In the genomic region with DNA sequence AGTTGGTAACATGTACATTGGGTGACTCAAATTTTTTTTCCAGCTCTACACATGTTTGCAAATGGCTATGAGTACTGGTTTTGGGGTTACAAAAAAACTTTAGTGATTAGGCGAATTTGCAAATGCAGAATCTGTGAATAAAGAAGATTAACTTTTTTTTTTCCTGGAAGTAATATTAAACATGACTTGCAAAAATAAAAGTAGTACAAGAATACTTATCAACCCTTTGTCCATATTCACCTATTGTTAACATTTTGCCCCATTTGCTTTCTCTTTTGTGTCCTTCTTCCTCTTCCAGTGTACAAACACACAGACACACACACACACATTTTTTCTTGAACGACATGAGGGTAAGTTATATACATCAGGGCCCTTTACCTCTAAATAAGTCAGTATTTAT, we compare ENCODE assay signal across 23 cellular contexts. TPM values are rescaled to one million over a fixed set of nuclear protein-coding genes. Genes with fewer than 3 reads are reported as not detected.
DNase-seq lines count a peak whose midpoint lies in the region; ATAC-seq, FAIRE-seq and TF ChIP-seq lines count a peak whose summit lies in the region.
"Had no signal": no experiment of that assay in that cellular context is flagged by ENCODE, and none has a peak within 500 bp of the region (broad histone marks: within the 10 kb centered on the region; RNA-seq: fewer than 3 reads in every experiment).

No MANE protein-coding gene starts in this region.

- no peak overlapping the region for H3K27ac ChIP-seq in HepG2 (ENCODE audit: extremely low read length, insufficient read depth, low read length)
- no peak overlapping the region for H3K27ac ChIP-seq in right lobe of liver
- H3K27ac ChIP-seq in K562 (ENCODE audit: extremely low read depth, low read depth, low read length) = no peak overlapping the region
- H3K27ac ChIP-seq: 22Rv1, BLaER1 had no signal

- H3K79me2 ChIP-seq in HepG2 (ENCODE audit: insufficient read depth, low read length) (no peaks in the 10 kb centered on the region), K562 (ENCODE audit: control insufficient read depth, insufficient read depth, low read length) (no peaks in the 10 kb centered on the region)

- in situ Hi-C loops in HepG2 (cut with HindIII; ENCODE audit: extremely low pct_ligation_motif_present, low pct_unique_long_range_greater_than_20kb) (no loop called here), K562 (cut with MboI) (no loop called here)

- H3K4me2 ChIP-seq in HepG2 (ENCODE audit: low read depth, low read length) = no peak overlapping the region
- H3K4me2 ChIP-seq in K562 (ENCODE audit: insufficient read depth, low read length) = no peak overlapping the region
- H3K4me2 ChIP-seq: BLaER1 had no signal

- TF ChIP-seq CTCF in HepG2 (CRISPR knock-in tag; IDR thresholded peaks at IDR 0.05) (no peak), right lobe of liver (IDR thresholded peaks at IDR 0.05) (no peak), K562 (IDR thresholded peaks at IDR 0.05 in 2 of 3, conservative IDR thresholded peaks at IDR 0.05 in 1 of 3; ENCODE audit: insufficient read depth in 2 of 3, low read depth in 1 of 3, low read length in 3 of 3) (no peak)

- DNase-seq in HepG2 (ENCODE audit: low spot score) = no peak
- no peak for DNase-seq in right lobe of liver
- DNase-seq in OCI-M1 (lab: John Stamatoyannopoulos, UW) = peak; percentile 19
- DNase-seq in K562 (ENCODE audit: extremely low read depth in 1 of 4, low spot score in 3 of 4) = no peak
- DNase-seq in NCI-H2171 treated with DMSO at 0.1 percent for 48 hours (lab: John Stamatoyannopoulos, UW) = no peak
- no peak for DNase-seq in HuH-7 (ENCODE audit: low spot score)
- DNase-seq: ACHN; BE2C; C1 segment of cervical spinal cord; CD4-positive, alpha-beta memory T cell; CD4-positive, CD25-positive, alpha-beta regulatory T cell; CD8-positive, alpha-beta memory T cell; COR-L47; DMS 273 treated with DMSO at 0.1 percent for 48 hours; DMS153; DMS53; DMS79; DND-41; EL; GDM1 had no signal

- peaks cover 10% of the 10 kb centered on the region; the same call in 1 of the 2 replicates for H3K4me1 ChIP-seq in HepG2 (ENCODE audit: insufficient read depth, low read length)
- H3K4me1 ChIP-seq in right lobe of liver = no peaks in the 10 kb centered on the region
- H3K4me1 ChIP-seq in K562 (replicated peaks in 1 of 2; ENCODE audit: control insufficient read depth in 2 of 2, insufficient read depth in 2 of 2, low read length in 2 of 2) = no peaks in the 10 kb centered on the region
- H3K4me1 ChIP-seq: BE2C had no signal

- no peak for ATAC-seq in HepG2
- ATAC-seq in right lobe of liver = no peak
- ATAC-seq in K562 = no peak

- H4K20me1 ChIP-seq in HepG2 (ENCODE audit: insufficient read depth, low read length) = no peaks in the 10 kb centered on the region
- no peaks in the 10 kb centered on the region for H4K20me1 ChIP-seq in K562 (replicated peaks; ENCODE audit: control insufficient read depth, insufficient read depth, low read length)
- H4K20me1 ChIP-seq: BLaER1 had no signal

- no peak overlapping the region for H3K4me3 ChIP-seq in HepG2 (replicated peaks in 1 of 3; ENCODE audit: insufficient read depth in 1 of 3, low read depth in 2 of 3, low read length in 3 of 3)
- H3K4me3 ChIP-seq in right lobe of liver = no peak overlapping the region
- H3K4me3 ChIP-seq in K562 = no peak overlapping the region
- H3K4me3 ChIP-seq: BLaER1 had no signal

- POLR2A ChIA-PET in HepG2 (lab: Yijun Ruan, JAX) = no interaction called here
- POLR2A ChIA-PET in K562 (lab: Yijun Ruan, JAX) = no interaction called here

- no TSS peak for BruUV-seq in HepG2 (replicated peaks; lab: Mats Ljungman, UMichigan)
- no TSS peak for BruUV-seq in K562 (replicated peaks; lab: Mats Ljungman, UMichigan)

- H2AFZ ChIP-seq in HepG2 (ENCODE audit: low read length) (no peak overlapping the region), K562 (ENCODE audit: low read depth, low read length) (peak overlapping the region; percentile 40)

- no peak for FAIRE-seq in HepG2 (lab: Jason Lieb, UNC)
- no peak for FAIRE-seq in K562 (lab: Jason Lieb, UNC)
- FAIRE-seq: GM19239 had no signal

- TF ChIP-seq EP300 in HepG2 (IDR thresholded peaks at IDR 0.05; ENCODE audit: low read depth in 2 of 2, low read length in 2 of 2) = no peak
- no peak for TF ChIP-seq EP300 in HepG2 (CRISPR knock-in tag; IDR thresholded peaks at IDR 0.05; ENCODE audit: borderline replicate concordance)
- no peak for TF ChIP-seq EP300 in K562 (IDR thresholded peaks at IDR 0.05; ENCODE audit: low read length)

- peaks cover 3% of the 10 kb centered on the region; the same call in 1 of the 2 replicates for H3K9me3 ChIP-seq in HepG2 (ENCODE audit: low read length)
- H3K9me3 ChIP-seq in right lobe of liver = no peaks in the 10 kb centered on the region
- no peaks in the 10 kb centered on the region for H3K9me3 ChIP-seq in K562 (replicated peaks; ENCODE audit: control insufficient read depth, insufficient read depth, low read depth, low read length)
- H3K9me3 ChIP-seq: BE2C had no signal

- WGBS in HepG2 (ENCODE audit: low lambda C conversion rate) = 38% methylated on average over 2 of the region's 2 CpGs
- 88% methylated on average over 2 of the region's 2 CpGs for WGBS in right lobe of liver (ENCODE audit: insufficient coverage, low coverage, low lambda C conversion rate, missing lambda C conversion rate)
- WGBS in K562 (ENCODE audit: insufficient coverage, low coverage, missing lambda C conversion rate) = 2% methylated on average over 2 of the region's 2 CpGs

- H3K27me3 ChIP-seq in HepG2 (ENCODE audit: control insufficient read depth in 1 of 2, insufficient read depth in 2 of 2, low read length in 2 of 2) (no peaks in the 10 kb centered on the region), right lobe of liver (no peaks in the 10 kb centered on the region), K562 (ENCODE audit: control insufficient read depth in 2 of 2, insufficient read depth in 2 of 2, low read length in 2 of 2) (no peaks in the 10 kb centered on the region; a peak in 1 of 5 replicates)
- H3K27me3 ChIP-seq: BE2C, BLaER1 had no signal

- CTCF ChIA-PET in HepG2 (lab: Yijun Ruan, JAX; ENCODE audit: low intra/inter-chr PET ratio, low total read pairs) = interaction anchor here (1.1 kb wide), 1 partner anchor 86 kb away, joined by 3 read pairs; no protein-coding TSS in a partner anchor
- CTCF ChIA-PET in K562 (lab: Yijun Ruan, JAX; ENCODE audit: low intra/inter-chr PET ratio) = no interaction called here

- intact Hi-C loops in HepG2 (cut with micrococcal nuclease; ENCODE audit: unreplicated experiment) = loop anchor here (2.0 to 5.0 kb wide), 3 partner anchors 46 to 101 kb away; a partner anchor contains a TSS
- intact Hi-C loops in right lobe of liver (cut with DNase I) = loop anchor here in 1 of 2 donors (2.0 kb wide), 1 partner anchor 85 kb away; no protein-coding TSS in a partner anchor
- intact Hi-C loops in K562 (cut with micrococcal nuclease) = loop anchor here (5.0 kb wide), 1 partner anchor 41 kb away; no protein-coding TSS in a partner anchor

- no peak overlapping the region for H3K9ac ChIP-seq in HepG2 (ENCODE audit: insufficient read depth, low read depth, low read length)
- H3K9ac ChIP-seq in K562 (ENCODE audit: insufficient read depth in 1 of 2, low read depth in 2 of 2, low read length in 2 of 2) = no peak overlapping the region
- H3K9ac ChIP-seq: BLaER1 had no signal

- TF ChIP-seq POLR2A in HepG2 (IDR thresholded peaks at IDR 0.05; ENCODE audit: insufficient read depth in 1 of 2, low read depth in 2 of 2, low read length in 2 of 2) = no peak
- TF ChIP-seq POLR2A in right lobe of liver (IDR thresholded peaks at IDR 0.05) = no peak
- no peak for TF ChIP-seq POLR2A in K562 (conservative IDR thresholded peaks at IDR 0.05)

- TF ChIP-seq RAD21 in HepG2 (CRISPR knock-in tag; IDR thresholded peaks at IDR 0.05) (no peak), K562 (CRISPR knock-in tag; conservative IDR thresholded peaks at IDR 0.05 in 1 of 2, IDR thresholded peaks at IDR 0.05 in 1 of 2) (no peak)

- H3K36me3 ChIP-seq in HepG2 (replicated peaks in 1 of 2; ENCODE audit: control insufficient read depth in 1 of 2, insufficient read depth in 2 of 2, low read length in 2 of 2) (no peaks in the 10 kb centered on the region), right lobe of liver (no peaks in the 10 kb centered on the region), K562 (ENCODE audit: control insufficient read depth, insufficient read depth, low read length) (no peaks in the 10 kb centered on the region)
- H3K36me3 ChIP-seq: BE2C, BLaER1 had no signal

- no peaks in the 10 kb centered on the region for H3K9me1 ChIP-seq in K562 (ENCODE audit: control insufficient read depth, insufficient read depth, low read length)

RNA-seq across cellular contexts. Expression of a gene that starts 47.6 kb away (rescaled TPM):
- total RNA-seq in HepG2 (2016; rRNA removed; fragmentation: Illumina TruSeq; extraction: Trizol) = 58.7 and 66.2 TPM in 2 replicates
- total RNA-seq in HepG2 (2016; cell fraction: cytosol; rRNA removed; fragmentation: Illumina TruSeq; extraction: Trizol; ENCODE audit: low read depth) = 78.1 and 78.2 TPM in 2 replicates
- 52.1 and 70.0 TPM in 2 replicates for total RNA-seq in HepG2 (2016; cell fraction: insoluble cytoplasmic fraction; rRNA removed; fragmentation: Illumina TruSeq; extraction: Trizol)
- 77.4 and 91.4 TPM in 2 replicates for total RNA-seq in HepG2 (2016; cell fraction: membrane; rRNA removed; fragmentation: Illumina TruSeq; extraction: Trizol)
- 66.9 and 80.4 TPM in 2 replicates for total RNA-seq in HepG2 (2016; cell fraction: nucleus; rRNA removed; fragmentation: Illumina TruSeq; extraction: Trizol)
- 30.8 and 35.0 TPM in 2 replicates for polyA plus RNA-seq in HepG2 (2011; rRNA removed)
- polyA plus RNA-seq in HepG2 (2011; cell fraction: cytosol; rRNA removed) = 16.0 and 20.5 TPM in 2 replicates
- polyA plus RNA-seq in HepG2 (2011; cell fraction: nucleus; rRNA removed) = 30.8 and 37.4 TPM in 2 replicates
- 29.3 and 30.2 TPM in 2 replicates for polyA plus RNA-seq in HepG2 (2012)
- polyA plus RNA-seq in HepG2 (2016; cell fraction: cytosol; fragmentation: Illumina TruSeq; extraction: Trizol; ENCODE audit: low read depth) = 19.2 and 19.8 TPM in 2 replicates
- 56.6 and 58.1 TPM in 2 replicates for polyA plus RNA-seq in HepG2 (2016; cell fraction: insoluble cytoplasmic fraction; fragmentation: Illumina TruSeq; extraction: Trizol; ENCODE audit: low read depth)
- 49.6 and 56.3 TPM in 2 replicates for polyA plus RNA-seq in HepG2 (2016; cell fraction: membrane; fragmentation: Illumina TruSeq; extraction: Trizol; ENCODE audit: low read depth)
- polyA plus RNA-seq in HepG2 (2016; cell fraction: nucleus; fragmentation: Illumina TruSeq; extraction: Trizol; ENCODE audit: insufficient read depth, low read depth) = 75.7 and 79.3 TPM in 2 replicates
- polyA minus RNA-seq in HepG2 (2011; rRNA and poly(A)+ RNA removed; ENCODE audit: low replicate concordance) = 40.1 and 68.9 TPM in 2 replicates
- polyA minus RNA-seq in HepG2 (2011; cell fraction: cytosol; rRNA and poly(A)+ RNA removed) = 17.1 and 17.7 TPM in 2 replicates
- polyA minus RNA-seq in HepG2 (2011; cell fraction: nucleus; rRNA and poly(A)+ RNA removed) = 93.1 and 104 TPM in 2 replicates
- 10 to 100 TPM; 15.9 to 28.5 (median 17.9) TPM for total RNA-seq in right lobe of liver
- total RNA-seq in K562 (2011; cell fraction: chromatin; rRNA removed; ENCODE audit: low replicate concordance) = 31.7 and 76.0 TPM in 2 replicates
- 10.7 and 16.3 TPM in 2 replicates for total RNA-seq in K562 (2011; cell fraction: nucleolus; rRNA removed)
- 39.4 and 55.0 TPM in 2 replicates for total RNA-seq in K562 (2011; cell fraction: nucleoplasm; rRNA removed)
- 16.1 and 20.1 TPM in 2 replicates for total RNA-seq in K562 (2014; rRNA removed)
- 22.3 and 24.5 TPM in 2 replicates for total RNA-seq in K562 (2014; rRNA removed; fragmentation: Illumina TruSeq; extraction: Trizol)
- 23.8 and 29.5 TPM in 2 replicates for total RNA-seq in K562 (2015; rRNA removed; fragmentation: Illumina TruSeq; extraction: Trizol)
- 13.2 and 13.8 TPM in 2 replicates for total RNA-seq in K562 (2021)
- polyA plus RNA-seq in K562 (2011; rRNA removed) = 22.1 and 23.8 TPM in 2 replicates
- 7.5 and 12.4 TPM in 2 replicates for polyA plus RNA-seq in K562 (2011; cell fraction: cytosol; rRNA removed)
- 37.1 and 37.4 TPM in 2 replicates for polyA plus RNA-seq in K562 (2011; cell fraction: nucleus; rRNA removed)
- polyA plus RNA-seq in K562 (2012) = 9.5 and 12.1 TPM in 2 replicates
- polyA plus RNA-seq in K562 (2014; fragmentation: Illumina TruSeq; extraction: Trizol) = 19.7 and 25.1 TPM in 2 replicates
- 1 to 10 TPM; 4.2 to 4.9 TPM for polyA plus RNA-seq in K562 (2014; fragmentation: Nextera tagmentation; extraction: Ambion mirVana)
- polyA plus RNA-seq in K562 (2014; rRNA removed) = 15.3 and 16.6 TPM in 2 replicates
- polyA minus RNA-seq in K562 (2011; rRNA and poly(A)+ RNA removed) = 26.9 and 36.9 TPM in 2 replicates
- polyA minus RNA-seq in K562 (2011; cell fraction: cytosol; rRNA and poly(A)+ RNA removed) = 6.3 and 7.3 TPM in 2 replicates
- polyA minus RNA-seq in K562 (2011; cell fraction: nucleus; rRNA and poly(A)+ RNA removed) = 24.6 and 36.5 TPM in 2 replicates
